ENCODE assay signal across 19 cellular contexts in the genomic region with DNA sequence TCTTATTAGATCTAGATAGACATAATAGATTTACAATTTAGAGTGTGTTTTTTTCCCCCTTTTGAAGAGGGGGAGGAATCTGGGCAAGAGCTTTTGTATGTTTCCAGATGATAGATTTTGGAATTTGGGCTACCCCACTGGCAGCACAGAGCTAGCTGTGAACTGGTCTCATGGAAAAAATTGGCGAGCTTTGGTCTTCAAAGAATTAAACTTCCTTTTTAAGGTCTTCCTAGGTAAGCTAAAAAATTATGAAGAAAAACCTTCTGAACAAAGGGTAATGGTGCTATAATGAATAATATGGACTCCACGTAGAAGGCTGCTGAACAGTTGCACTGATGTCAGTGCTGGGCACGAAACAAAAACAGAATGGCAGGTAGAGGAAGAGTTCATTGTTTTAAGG.
DNase-seq lines count a peak whose midpoint lies in the region; ATAC-seq, FAIRE-seq and TF ChIP-seq lines count a peak whose summit lies in the region.
"Had no signal": no experiment of that assay in that cellular context is flagged by ENCODE, and none has a peak within 500 bp of the region (broad histone marks: within the 10 kb centered on the region; RNA-seq: fewer than 3 reads in every experiment).

No MANE protein-coding gene starts in this region.

- no peak overlapping the region for H3K23ac ChIP-seq in H1 (ENCODE audit: insufficient read length)
- H3K23ac ChIP-seq in neuronal stem cell (ENCODE audit: low read depth, low read length, poor library complexity) = no peak overlapping the region

- H3K4me3 ChIP-seq in HUES48 (ENCODE audit: low read depth, low read length) = no peak overlapping the region
- H3K4me3 ChIP-seq in H1 (ENCODE audit: extremely low read depth in 1 of 4, insufficient read depth in 2 of 4, low read depth in 3 of 4, low read length in 4 of 4) = no peak overlapping the region
- H3K4me3 ChIP-seq in neuronal stem cell (ENCODE audit: low read length in 2 of 2) = no peak overlapping the region
- no peak overlapping the region for H3K4me3 ChIP-seq in hepatocyte

- H3K27me3 ChIP-seq in HUES48 (ENCODE audit: control insufficient read depth, insufficient read depth, low read length) (no peaks in the 10 kb centered on the region), H1 (replicated peaks in 1 of 4; ENCODE audit: control insufficient read depth in 3 of 4, extremely low read depth in 1 of 4, insufficient read depth in 3 of 4, low read length in 3 of 4) (no peaks in the 10 kb centered on the region), neuronal stem cell (ENCODE audit: control insufficient read depth in 3 of 3, insufficient read depth in 3 of 3, low read depth in 1 of 3, low read length in 3 of 3) (no peaks in the 10 kb centered on the region), hepatocyte (peaks cover 6% of the 10 kb centered on the region)

- TF ChIP-seq POLR2A in H1 (IDR thresholded peaks at IDR 0.05; ENCODE audit: control extremely low read depth in 1 of 2, low read depth in 2 of 2, low read length in 2 of 2) = no peak

- no peak for TF ChIP-seq EP300 in H1 (IDR thresholded peaks at IDR 0.05; ENCODE audit: borderline replicate concordance in 1 of 2, low read depth in 2 of 2, low read length in 2 of 2)

- no peak for TF ChIP-seq RAD21 in H1 (IDR thresholded peaks at IDR 0.05 in 1 of 2, conservative IDR thresholded peaks at IDR 0.05 in 1 of 2; ENCODE audit: low read depth in 2 of 2, low read length in 2 of 2)

- no peak overlapping the region for H4K8ac ChIP-seq in H1 (ENCODE audit: extremely low read depth, insufficient read depth, low read length)
- no peak overlapping the region for H4K8ac ChIP-seq in neuronal stem cell (ENCODE audit: low read depth, low read length)

- peak overlapping the region; percentile 56; the same call in 1 of the 2 replicates for H2BK20ac ChIP-seq in H1 (ENCODE audit: low read length)

- no peak overlapping the region for H4K91ac ChIP-seq in H1 (replicated peaks; ENCODE audit: insufficient read length, low read length)
- no peak overlapping the region for H4K91ac ChIP-seq in neuronal stem cell (ENCODE audit: low read depth, low read length, poor library complexity)

- CTCF ChIA-PET in H1 (lab: Charles Lee; ENCODE audit: partially characterized antibody) = interaction anchor here (0.7 to 1.5 kb wide), 5 partner anchors 22 to 95 kb away, joined by 3 to 7 read pairs (median 3); no protein-coding TSS in a partner anchor

- H3K79me2 ChIP-seq in H1 (ENCODE audit: control insufficient read depth in 1 of 2, insufficient read depth in 2 of 2, low read length in 2 of 2) = no peaks in the 10 kb centered on the region
- no peaks in the 10 kb centered on the region for H3K79me2 ChIP-seq in hepatocyte

- ATAC-seq in HG03469 (IDR thresholded peaks at IDR 0.05; ENCODE audit: unreplicated experiment) = no peak
- no peak for ATAC-seq in GM19452 (IDR thresholded peaks at IDR 0.05; ENCODE audit: unreplicated experiment)
- ATAC-seq: CD8-positive, alpha-beta T cell had no signal

- H3K4ac ChIP-seq in H1 (replicated peaks; ENCODE audit: insufficient read length, low read depth, low read length) (no peak overlapping the region), neuronal stem cell (ENCODE audit: low read length) (no peak overlapping the region)

- no peak overlapping the region for H3K9ac ChIP-seq in HUES48 (ENCODE audit: low read depth, low read length)
- H3K9ac ChIP-seq in H1 (replicated peaks in 1 of 4; ENCODE audit: extremely low read depth in 1 of 4, low read depth in 3 of 4, low read length in 3 of 4) = no peak overlapping the region
- no peak overlapping the region for H3K9ac ChIP-seq in neuronal stem cell (ENCODE audit: low read depth, low read length, poor library complexity)

- H2AFZ ChIP-seq in H1 (ENCODE audit: low read length) (no peak overlapping the region), neuronal stem cell (ENCODE audit: low read length) (no peak overlapping the region), hepatocyte (no peak overlapping the region)

- H2BK12ac ChIP-seq in H1 (ENCODE audit: low read depth, low read length) (peak overlapping the region; percentile 69; the same call in 1 of the 2 replicates), neuronal stem cell (ENCODE audit: low read length) (no peak overlapping the region)

- no peak overlapping the region for H3K56ac ChIP-seq in H1 (replicated peaks; ENCODE audit: insufficient read length, low read depth, low read length)

- no peaks in the 10 kb centered on the region for H3K79me1 ChIP-seq in H1 (ENCODE audit: low read depth, low read length)
- H3K79me1 ChIP-seq in neuronal stem cell (ENCODE audit: low read depth, low read length) = no peaks in the 10 kb centered on the region

- H3K4me2 ChIP-seq in H1 (ENCODE audit: insufficient read depth in 1 of 2, low read depth in 2 of 2, low read length in 2 of 2) (no peak overlapping the region), neuronal stem cell (ENCODE audit: insufficient read depth, low read length, poor library complexity, severe bottlenecking) (no peak overlapping the region), hepatocyte (no peak overlapping the region)

- H3K27ac ChIP-seq in HUES48 (ENCODE audit: low read depth, low read length) (peak overlapping the region; percentile 36), H1 (ENCODE audit: low read depth, low read length) (no peak overlapping the region), neuronal stem cell (replicated peaks; ENCODE audit: low read length) (peak overlapping the region; percentile 29), hepatocyte (no peak overlapping the region)
- H3K27ac ChIP-seq: 22Rv1, HL-60 had no signal

- no peak overlapping the region for H2AK5ac ChIP-seq in H1 (ENCODE audit: low read depth, low read length)
- no peak overlapping the region for H2AK5ac ChIP-seq in neuronal stem cell (ENCODE audit: low read depth, low read length)

- H3K9me3 ChIP-seq in HUES48 (ENCODE audit: control insufficient read depth, insufficient read depth, low read length) = no peaks in the 10 kb centered on the region
- no peaks in the 10 kb centered on the region for H3K9me3 ChIP-seq in H1 (ENCODE audit: insufficient read depth in 2 of 2, low read depth in 1 of 2, low read length in 1 of 2)
- no peaks in the 10 kb centered on the region for H3K9me3 ChIP-seq in neuronal stem cell (replicated peaks in 1 of 2; ENCODE audit: control insufficient read depth in 2 of 2, insufficient read depth in 1 of 2, low read depth in 1 of 2, low read length in 2 of 2)
- H3K9me3 ChIP-seq in hepatocyte (ENCODE audit: low read depth) = no peaks in the 10 kb centered on the region

- no peak overlapping the region for H4K5ac ChIP-seq in H1 (ENCODE audit: insufficient read length, low read depth, low read length)

- H2BK15ac ChIP-seq in H1 (ENCODE audit: low read length) (no peak overlapping the region), neuronal stem cell (ENCODE audit: low read length) (no peak overlapping the region)

- no peaks in the 10 kb centered on the region for H3K9me2 ChIP-seq in hepatocyte (replicated peaks; ENCODE audit: insufficient read depth)

- H3K18ac ChIP-seq in H1 (ENCODE audit: extremely low read depth, low read length) (no peak overlapping the region), neuronal stem cell (ENCODE audit: low read length) (no peak overlapping the region)

- no peaks in the 10 kb centered on the region for H4K20me1 ChIP-seq in H1 (replicated peaks in 1 of 2; ENCODE audit: control insufficient read depth in 1 of 2, insufficient read depth in 2 of 2, low read length in 2 of 2)
- no peaks in the 10 kb centered on the region for H4K20me1 ChIP-seq in hepatocyte (ENCODE audit: insufficient read depth, poor library complexity, severe bottlenecking)

- H2BK5ac ChIP-seq in H1 (ENCODE audit: low read depth, low read length) = no peak overlapping the region
- no peak overlapping the region for H2BK5ac ChIP-seq in neuronal stem cell (ENCODE audit: low read length)

- H3K14ac ChIP-seq in H1 (ENCODE audit: insufficient read length) (no peak overlapping the region), neuronal stem cell (ENCODE audit: low read length) (no peak overlapping the region)

- DNase-seq in NCI-H446 treated with DMSO at 0.1 percent for 48 hours (lab: John Stamatoyannopoulos, UW) = peak; percentile 52
- DNase-seq in NCI-H446 (lab: John Stamatoyannopoulos, UW) = no peak
- no peak for DNase-seq in H1 (ENCODE audit: low read depth in 1 of 2, low spot score in 2 of 2)
- DNase-seq in neuronal stem cell (ENCODE audit: low spot score) = no peak
- DNase-seq in hepatocyte (ENCODE audit: low spot score) = no peak
- DNase-seq: CD8-positive, alpha-beta T cell; COR-L47; DMS153; DMS79 treated with DMSO at 0.1 percent for 48 hours; EL; GDM1; H7 had no signal

- TF ChIP-seq CTCF in H1 (IDR thresholded peaks at IDR 0.05; ENCODE audit: control extremely low read depth in 1 of 3, insufficient read depth in 1 of 3, low read depth in 1 of 3, low read length in 3 of 3) (no peak), hepatocyte (IDR thresholded peaks at IDR 0.05; ENCODE audit: poor library complexity) (no peak)

- POLR2A ChIA-PET in H1 (lab: Charles Lee; ENCODE audit: partially characterized antibody) = no interaction called here

- H2BK120ac ChIP-seq in H1 (replicated peaks; ENCODE audit: low read depth, low read length) (no peak overlapping the region), neuronal stem cell (ENCODE audit: low read depth, low read length) (no peak overlapping the region)

- FAIRE-seq in H1 (lab: Jason Lieb, UNC) = no peak
- FAIRE-seq: D721Med, GM12892 had no signal

- no peaks in the 10 kb centered on the region for H3K36me3 ChIP-seq in HUES48 (ENCODE audit: control insufficient read depth, insufficient read depth, low read length)
- no peaks in the 10 kb centered on the region for H3K36me3 ChIP-seq in H1 (ENCODE audit: control insufficient read depth in 2 of 4, insufficient read depth in 4 of 4, low read length in 3 of 4)
- H3K36me3 ChIP-seq in neuronal stem cell (replicated peaks in 1 of 2; ENCODE audit: control insufficient read depth in 2 of 2, insufficient read depth in 2 of 2, low read length in 2 of 2) = peaks cover 0 to 2% of the 10 kb centered on the region in 2 donors
- H3K36me3 ChIP-seq in hepatocyte (replicated peaks; ENCODE audit: insufficient read depth, low read depth) = no peaks in the 10 kb centered on the region

- WGBS in H1 (ENCODE audit: extremely low coverage in 1 of 2, insufficient coverage in 1 of 2, insufficient read length in 1 of 2, insufficient replicate concordance in 2 of 2, low coverage in 1 of 2, low lambda C conversion rate in 2 of 2, missing lambda C conversion rate in 1 of 2), 2 experiments = 60% methylated on average over 3 of the region's 3 CpGs; no CpG with 5 or more reads in 1 of the 2 experiments
- WGBS in neuronal stem cell (ENCODE audit: extremely low coverage in 2 of 2, insufficient read length in 2 of 2, insufficient replicate concordance in 1 of 2), 2 donors = no CpG with 5 or more reads among the region's 3 CpGs
- WGBS in hepatocyte (ENCODE audit: low lambda C conversion rate, missing lambda C conversion rate) = 82% methylated on average over 3 of the region's 3 CpGs

- H3K23me2 ChIP-seq in H1 (ENCODE audit: low read depth, low read length) = no peaks in the 10 kb centered on the region

- H3K4me1 ChIP-seq in HUES48 (ENCODE audit: control insufficient read depth, insufficient read depth, low read length) (peaks cover 68% of the 10 kb centered on the region), H1 (replicated peaks in 1 of 4; ENCODE audit: control insufficient read depth in 3 of 4, insufficient read depth in 4 of 4, low read length in 3 of 4) (peaks cover 2 to 24% (median 19%) of the 10 kb centered on the region in 4 experiments), neuronal stem cell (ENCODE audit: control insufficient read depth in 2 of 2, insufficient read depth in 1 of 2, low read depth in 1 of 2, low read length in 2 of 2) (peaks cover 26% of the 10 kb centered on the region in 2 donors), hepatocyte (ENCODE audit: insufficient read depth) (no peaks in the 10 kb centered on the region)

Comparison
In these comparisons a context has a peak if more than half of its experiments do, and no peak if none do; other contexts are left out.
1. H3K27ac ChIP-seq: peak in HUES48 (single experiment) and neuronal stem cell (single experiment); none in H1 (single experiment) and hepatocyte (single experiment).